ENCODE assay signal across 11 cellular contexts in the genomic region with DNA sequence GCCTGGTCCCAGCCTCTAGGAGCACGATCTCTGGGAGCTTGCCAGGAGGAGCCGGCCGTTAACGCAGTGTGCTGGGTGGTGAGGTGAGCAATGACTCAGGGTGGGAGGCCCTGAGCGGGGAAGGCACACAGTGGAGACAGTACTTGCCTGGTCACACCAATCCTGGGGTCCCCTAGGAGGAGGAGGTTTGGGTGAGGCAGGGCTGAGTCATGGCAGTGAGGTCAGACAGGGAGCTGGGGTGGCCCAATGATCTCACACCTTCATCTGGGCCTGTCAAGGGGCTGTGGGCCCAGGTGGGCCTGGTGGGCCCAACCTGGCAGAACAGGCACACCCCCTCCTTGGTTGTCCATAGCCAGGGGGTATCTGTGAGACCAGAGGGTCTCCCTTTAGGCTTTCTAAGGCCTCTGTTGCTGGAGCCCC. TPM values are rescaled to one million over a fixed set of nuclear protein-coding genes. Genes with fewer than 3 reads are reported as not detected.
A peak's percentile ranks its signal among the peaks of the same experiment; 100 is the strongest.
DNase-seq lines count a peak whose midpoint lies in the region; ATAC-seq, FAIRE-seq and TF ChIP-seq lines count a peak whose summit lies in the region.
"Had no signal": no experiment of that assay in that cellular context is flagged by ENCODE, and none has a peak within 500 bp of the region (broad histone marks: within the 10 kb centered on the region; RNA-seq: fewer than 3 reads in every experiment).

No MANE protein-coding gene starts in this region.

- peaks cover 6% of the 10 kb centered on the region for H3K9me1 ChIP-seq in K562 (ENCODE audit: control insufficient read depth, insufficient read depth, low read length)

- no peak overlapping the region for H2AFZ ChIP-seq in K562 (ENCODE audit: low read depth, low read length)

- ATAC-seq in K562, result peak; percentile 16
- ATAC-seq in sciatic nerve, result no peak
- ATAC-seq in GM19035 (IDR thresholded peaks at IDR 0.05; ENCODE audit: unreplicated experiment), result no peak

- H3K27ac ChIP-seq in K562 (ENCODE audit: extremely low read depth, low read depth, low read length), result peak overlapping the region; percentile 16; the same call in 1 of the 3 replicates

- no peaks in the 10 kb centered on the region for H3K9me3 Mint-ChIP-seq in mesothelial cell of epicardium

- H3K4me2 ChIP-seq in K562 (ENCODE audit: insufficient read depth, low read length), result peak overlapping the region; percentile 1; the same call in 1 of the 2 replicates

- H4K20me1 ChIP-seq in K562 (replicated peaks; ENCODE audit: control insufficient read depth, insufficient read depth, low read length), result 0 out of 2 replicates have a peak, but pooled peaks cover 4% of the 10 kb centered on the region

- POLR2A ChIA-PET in K562 (lab: Yijun Ruan, JAX), result interaction anchor here (1.8 kb wide), 1 partner anchor 22 kb away, joined by 5 read pairs; no protein-coding TSS in a partner anchor

- H3K36me3 ChIP-seq in K562 (ENCODE audit: control insufficient read depth, insufficient read depth, low read length), result no peaks in the 10 kb centered on the region

- no peaks in the 10 kb centered on the region for H3K9me3 ChIP-seq in K562 (replicated peaks; ENCODE audit: control insufficient read depth, insufficient read depth, low read depth, low read length)

- CTCF ChIA-PET in K562 (lab: Yijun Ruan, JAX; ENCODE audit: low intra/inter-chr PET ratio), result no interaction called here

- intact Hi-C loops in K562 (cut with micrococcal nuclease) (no loop called here), sciatic nerve (cut with DNase I) (no loop called here)

- H3K9ac ChIP-seq in K562 (ENCODE audit: insufficient read depth in 1 of 2, low read depth in 2 of 2, low read length in 2 of 2), result peak overlapping the region; percentile 10 to 79; a peak in 3 of 4 replicates

- no peak for TF ChIP-seq CTCF in K562 (IDR thresholded peaks at IDR 0.05 in 2 of 3, conservative IDR thresholded peaks at IDR 0.05 in 1 of 3; ENCODE audit: insufficient read depth in 2 of 3, low read depth in 1 of 3, low read length in 3 of 3)
- TF ChIP-seq CTCF in mesothelial cell of epicardium (IDR thresholded peaks at IDR 0.05; ENCODE audit: unreplicated experiment), result no peak

- H3K4me3 ChIP-seq in K562, result no peak overlapping the region

- H3K4me1 ChIP-seq in K562 (replicated peaks in 1 of 2; ENCODE audit: control insufficient read depth in 2 of 2, insufficient read depth in 2 of 2, low read length in 2 of 2), result peaks cover 27 to 44% of the 10 kb centered on the region in 2 experiments; a peak in 4 of 5 replicates

- no peak for TF ChIP-seq POLR2A in K562 (conservative IDR thresholded peaks at IDR 0.05)

- TF ChIP-seq RAD21 in K562 (CRISPR knock-in tag; conservative IDR thresholded peaks at IDR 0.05 in 1 of 2, IDR thresholded peaks at IDR 0.05 in 1 of 2), result no peak

- in situ Hi-C loops in K562 (cut with MboI), result no loop called here

- DNase-seq in EL (peak; percentile 96), HTR-8/SVneo (ENCODE audit: insufficient read length, low spot score) (peak; percentile 72), K562 (ENCODE audit: extremely low read depth in 1 of 4, low spot score in 3 of 4) (peak; percentile 74 to 80 (median 78)), mesothelial cell of epicardium (ENCODE audit: low spot score in 2 of 2, unreplicated experiment in 2 of 2) (no peak), sciatic nerve (ENCODE audit: low spot score) (no peak), OCI-M1 (lab: John Stamatoyannopoulos, UW) (no peak), occipital lobe (lab: John Stamatoyannopoulos, UW) (no peak)
- DNase-seq: activated naive CD4-positive, alpha-beta T cell treated with anti-CD3 and anti-CD28 coated beads, Interleukin-2, amount 50 U/mL, for 16 hours; glutamatergic neuron had no signal

- no TSS peak for BruUV-seq in K562 (replicated peaks; lab: Mats Ljungman, UMichigan)

- H3K79me2 ChIP-seq in K562 (ENCODE audit: control insufficient read depth, insufficient read depth, low read length), result no peaks in the 10 kb centered on the region

- H3K36me3 Mint-ChIP-seq in mesothelial cell of epicardium, result no peaks in the 10 kb centered on the region
- H3K36me3 Mint-ChIP-seq: natural killer cell treated with Interleukin-12 subunit alpha and Interleukin-12 subunit beta and Interleukin-15 and Interleukin-18, amount 100 ng/mL, for 72 hours had no signal

- 5% methylated on average over 5 of the region's 5 CpGs for WGBS in K562 (ENCODE audit: insufficient coverage, low coverage, missing lambda C conversion rate)

- no peaks in the 10 kb centered on the region for H3K27me3 Mint-ChIP-seq in mesothelial cell of epicardium (ENCODE audit: low read depth)

- no peak; the same call in 1 of the 2 replicates for TF ChIP-seq EP300 in K562 (IDR thresholded peaks at IDR 0.05; ENCODE audit: low read length)

- peaks cover 46% of the 10 kb centered on the region for H3K4me1 Mint-ChIP-seq in mesothelial cell of epicardium

- H3K4me3 Mint-ChIP-seq in mesothelial cell of epicardium, result no peak overlapping the region
- H3K4me3 Mint-ChIP-seq: natural killer cell treated with Interleukin-12 subunit alpha and Interleukin-12 subunit beta and Interleukin-15 and Interleukin-18, amount 100 ng/mL, for 72 hours had no signal

- H3K27ac Mint-ChIP-seq in mesothelial cell of epicardium, result peak overlapping the region; percentile 53
- H3K27ac Mint-ChIP-seq: natural killer cell treated with Interleukin-12 subunit alpha and Interleukin-12 subunit beta and Interleukin-15 and Interleukin-18, amount 100 ng/mL, for 72 hours had no signal

- peak; percentile 66 for FAIRE-seq in HTR-8/SVneo (lab: Jason Lieb, UNC)
- no peak for FAIRE-seq in K562 (lab: Jason Lieb, UNC)

- peaks cover 0 to 9% of the 10 kb centered on the region in 2 experiments; a peak in 2 of 5 replicates for H3K27me3 ChIP-seq in K562 (ENCODE audit: control insufficient read depth in 2 of 2, insufficient read depth in 2 of 2, low read length in 2 of 2)

TF ChIP-seq in K562, 482 proteins besides CTCF, POLR2A, EP300 and RAD21 (continues in another document):
- TF ChIP-seq ZBTB8A (IDR thresholded peaks at IDR 0.05; ENCODE audit: partially characterized antibody), result no peak
- no peak for TF ChIP-seq CREBBP (IDR thresholded peaks at IDR 0.05; ENCODE audit: low read depth, low read length)
- peak; percentile 62 for TF ChIP-seq DPF2 (IDR thresholded peaks at IDR 0.05)
- peak; percentile 80 for TF ChIP-seq NFIC (IDR thresholded peaks at IDR 0.05)
- peak; percentile 49; the same call in 1 of the 2 replicates for TF ChIP-seq SMARCE1 (IDR thresholded peaks at IDR 0.05)
- peak; percentile 99 for TF ChIP-seq ZKSCAN8 (CRISPR knock-in tag; IDR thresholded peaks at IDR 0.05)
- peak; percentile 81 for TF ChIP-seq ATF7 (IDR thresholded peaks at IDR 0.05)
- peak; percentile 64; the same call in 1 of the 2 replicates for TF ChIP-seq NFE2 (IDR thresholded peaks at IDR 0.05; ENCODE audit: low read depth)
- TF ChIP-seq ZNF316 (IDR thresholded peaks at IDR 0.05), result peak; percentile 32; the same call in 1 of the 2 replicates
- TF ChIP-seq, protein P1, sequence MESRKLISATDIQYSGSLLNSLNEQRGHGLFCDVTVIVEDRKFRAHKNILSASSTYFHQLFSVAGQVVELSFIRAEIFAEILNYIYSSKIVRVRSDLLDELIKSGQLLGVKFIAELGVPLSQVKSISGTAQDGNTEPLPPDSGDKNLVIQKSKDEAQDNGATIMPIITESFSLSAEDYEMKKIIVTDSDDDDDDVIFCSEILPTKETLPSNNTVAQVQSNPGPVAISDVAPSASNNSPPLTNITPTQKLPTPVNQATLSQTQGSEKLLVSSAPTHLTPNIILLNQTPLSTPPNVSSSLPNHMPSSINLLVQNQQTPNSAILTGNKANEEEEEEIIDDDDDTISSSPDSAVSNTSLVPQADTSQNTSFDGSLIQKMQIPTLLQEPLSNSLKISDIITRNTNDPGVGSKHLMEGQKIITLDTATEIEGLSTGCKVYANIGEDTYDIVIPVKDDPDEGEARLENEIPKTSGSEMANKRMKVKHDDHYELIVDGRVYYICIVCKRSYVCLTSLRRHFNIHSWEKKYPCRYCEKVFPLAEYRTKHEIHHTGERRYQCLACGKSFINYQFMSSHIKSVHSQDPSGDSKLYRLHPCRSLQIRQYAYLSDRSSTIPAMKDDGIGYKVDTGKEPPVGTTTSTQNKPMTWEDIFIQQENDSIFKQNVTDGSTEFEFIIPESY (CRISPR knock-in tag; IDR thresholded peaks at IDR 0.05), result no peak
- TF ChIP-seq CTBP1 (IDR thresholded peaks at IDR 0.05; ENCODE audit: borderline replicate concordance), result peak; percentile 23; the same call in 1 of the 2 replicates
- TF ChIP-seq, protein P2, sequence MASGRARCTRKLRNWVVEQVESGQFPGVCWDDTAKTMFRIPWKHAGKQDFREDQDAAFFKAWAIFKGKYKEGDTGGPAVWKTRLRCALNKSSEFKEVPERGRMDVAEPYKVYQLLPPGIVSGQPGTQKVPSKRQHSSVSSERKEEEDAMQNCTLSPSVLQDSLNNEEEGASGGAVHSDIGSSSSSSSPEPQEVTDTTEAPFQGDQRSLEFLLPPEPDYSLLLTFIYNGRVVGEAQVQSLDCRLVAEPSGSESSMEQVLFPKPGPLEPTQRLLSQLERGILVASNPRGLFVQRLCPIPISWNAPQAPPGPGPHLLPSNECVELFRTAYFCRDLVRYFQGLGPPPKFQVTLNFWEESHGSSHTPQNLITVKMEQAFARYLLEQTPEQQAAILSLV (tag; IDR thresholded peaks at IDR 0.05), result no peak
- TF ChIP-seq GTF2A2 (tag; IDR thresholded peaks at IDR 0.05), result no peak
- no peak for TF ChIP-seq RBM15 (IDR thresholded peaks at IDR 0.05; ENCODE audit: insufficient read depth, low read length)
- TF ChIP-seq ZFP36 (IDR thresholded peaks at IDR 0.05; ENCODE audit: low read depth, low read length, partially characterized antibody), result peak; percentile 98

RNA-seq across cellular contexts. Expression of a gene that starts 8.6 kb away (rescaled TPM):
- total RNA-seq in K562 (2011; cell fraction: chromatin; rRNA removed; ENCODE audit: low replicate concordance), result not detected in 2 replicates
- total RNA-seq in K562 (2011; cell fraction: nucleolus; rRNA removed), result not detected in 2 replicates
- not detected in 2 replicates for total RNA-seq in K562 (2011; cell fraction: nucleoplasm; rRNA removed)
- total RNA-seq in K562 (2014; rRNA removed) (not detected in 2 replicates), K562 (2014; rRNA removed; fragmentation: Illumina TruSeq; extraction: Trizol) (not detected in 2 replicates), K562 (2015; rRNA removed; fragmentation: Illumina TruSeq; extraction: Trizol) (not detected in 2 replicates), K562 (2021) (not detected in 2 replicates), mesothelial cell of epicardium (2.7 to 4.1 TPM (median 3.5 TPM) in 3 replicates), sciatic nerve (not detected), occipital lobe (not detected)
- polyA plus RNA-seq in K562 (2011; rRNA removed) (not detected in 2 replicates), K562 (2014; fragmentation: Illumina TruSeq; extraction: Trizol) (not detected in 2 replicates), K562 (2014; fragmentation: Nextera tagmentation; extraction: Ambion mirVana) (not detected), K562 (2014; rRNA removed) (not detected in 2 replicates)
- not detected in 2 replicates for polyA plus RNA-seq in K562 (2011; cell fraction: cytosol; rRNA removed)
- not detected in 2 replicates for polyA plus RNA-seq in K562 (2011; cell fraction: nucleus; rRNA removed)
- not detected in 2 replicates for polyA plus RNA-seq in K562 (2012)
- polyA minus RNA-seq in K562 (2011; rRNA and poly(A)+ RNA removed), result not detected in 2 replicates
- polyA minus RNA-seq in K562 (2011; cell fraction: cytosol; rRNA and poly(A)+ RNA removed), result not detected in 2 replicates
- polyA minus RNA-seq in K562 (2011; cell fraction: nucleus; rRNA and poly(A)+ RNA removed), result not detected in 2 replicates
- total RNA-seq: natural killer cell treated with Interleukin-12 subunit alpha and Interleukin-12 subunit beta and Interleukin-15 and Interleukin-18, amount 100 ng/mL, for 72 hours had no signal

Comparison
In these comparisons a context has a peak if more than half of its experiments do, and no peak if none do; other contexts are left out.
1. DNase-seq: peak in EL (single experiment), HTR-8/SVneo (single experiment) and K562 (4 of 4); none in mesothelial cell of epicardium (0 of 2), sciatic nerve (single experiment), OCI-M1 (single experiment) and occipital lobe (single experiment).